9 cellular contexts compared by ENCODE assay signal in the genomic region with DNA sequence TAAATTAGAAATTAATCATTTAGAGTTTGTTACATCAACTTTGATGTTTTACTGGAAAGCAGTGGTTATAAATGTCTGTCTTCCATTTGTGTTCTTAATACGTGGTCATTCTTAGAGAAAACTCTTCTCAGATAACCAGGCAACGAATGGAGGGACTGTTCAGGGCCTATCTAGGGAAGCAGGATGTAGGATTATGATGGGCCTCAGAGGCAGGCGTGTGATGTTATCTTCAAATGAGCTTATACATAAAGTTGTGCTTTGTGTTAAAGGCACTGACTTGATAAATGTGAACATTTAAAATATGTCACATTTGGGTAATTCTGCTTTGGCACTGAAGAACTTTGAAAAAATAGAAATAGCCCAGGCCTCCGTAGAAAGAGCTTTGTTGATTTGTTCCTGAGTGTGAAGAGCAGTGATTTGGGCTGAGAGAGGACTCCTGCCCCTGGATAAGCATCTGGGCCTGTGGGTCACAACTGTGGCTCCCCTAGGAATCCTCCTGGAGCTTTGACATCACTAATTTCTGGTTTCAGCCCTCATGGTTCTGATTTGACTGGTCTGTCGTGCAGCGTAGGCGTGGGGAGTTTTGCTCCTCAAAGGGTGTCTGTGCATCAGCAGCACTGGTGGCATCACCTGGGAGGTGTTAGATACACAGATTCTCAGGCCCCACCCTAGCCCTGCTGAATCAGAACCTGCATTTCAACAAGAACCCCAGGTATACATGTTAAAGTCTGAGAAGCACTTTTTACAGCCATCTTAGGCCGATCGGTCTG. TPM values are rescaled to one million over a fixed set of nuclear protein-coding genes. Genes with fewer than 3 reads are reported as not detected.
DNase-seq lines count a peak whose midpoint lies in the region; ATAC-seq and TF ChIP-seq lines count a peak whose summit lies in the region.
"Had no signal": no experiment of that assay in that cellular context is flagged by ENCODE, and none has a peak within 500 bp of the region (broad histone marks: within the 10 kb centered on the region; RNA-seq: fewer than 3 reads in every experiment).

No MANE protein-coding gene starts in this region.

- H3K4me1 Mint-ChIP-seq in activated T-cell treated with anti-CD3 and anti-CD28 coated beads, Interleukin-2, amount 50 U/mL, for 4 hours (ENCODE audit: low read depth), result peaks cover 29% of the 10 kb centered on the region
- peaks cover 13 to 31% of the 10 kb centered on the region in 2 donors for H3K4me1 Mint-ChIP-seq in stimulated activated naive B cell treated with anti-CD40 and anti-IgM and Interleukin-4, amounts not matched to agents 10 μg/mL and 1 μg/mL and 100 μg/mL, for 72 hours

- H3K36me3 Mint-ChIP-seq in activated T-cell treated with anti-CD3 and anti-CD28 coated beads, Interleukin-2, amount 50 U/mL, for 4 hours (ENCODE audit: insufficient read depth), result no peaks in the 10 kb centered on the region
- H3K36me3 Mint-ChIP-seq in stimulated activated naive B cell treated with anti-CD40 and anti-IgM and Interleukin-4, amounts not matched to agents 10 μg/mL and 1 μg/mL and 100 μg/mL, for 72 hours, result peaks cover 3 to 10% of the 10 kb centered on the region in 2 donors

- DNase-seq in activated effector memory CD4-positive, alpha-beta T cell treated with anti-CD3 and anti-CD28 coated beads, Interleukin-2, amount 50 U/mL, for 16 hours, result peak; percentile 85
- no peak for DNase-seq in activated effector memory CD4-positive, alpha-beta T cell treated with Interleukin-2 at 50 U/mL for 16 hours
- DNase-seq in activated T-cell treated with anti-CD3 and anti-CD28 coated beads, Interleukin-2, amount 50 U/mL, for 4 hours, result peak; percentile 24
- peak; percentile 62 for DNase-seq in stimulated activated naive B cell treated with anti-CD40 and anti-IgM and Interleukin-4, amounts not matched to agents 10 μg/mL and 1 μg/mL and 100 μg/mL, for 72 hours
- DNase-seq in body of pancreas (no peak), prostate gland (ENCODE audit: low spot score) (no peak), WERI-Rb-1 (no peak)
- DNase-seq: Peyer's patch had no signal

- H3K27me3 Mint-ChIP-seq in activated T-cell treated with anti-CD3 and anti-CD28 coated beads, Interleukin-2, amount 50 U/mL, for 4 hours (ENCODE audit: low read depth), result no peaks in the 10 kb centered on the region
- no peaks in the 10 kb centered on the region for H3K27me3 Mint-ChIP-seq in stimulated activated naive B cell treated with anti-CD40 and anti-IgM and Interleukin-4, amounts not matched to agents 10 μg/mL and 1 μg/mL and 100 μg/mL, for 72 hours

- H3K9me3 Mint-ChIP-seq in activated T-cell treated with anti-CD3 and anti-CD28 coated beads, Interleukin-2, amount 50 U/mL, for 4 hours, result no peaks in the 10 kb centered on the region
- H3K9me3 Mint-ChIP-seq in stimulated activated naive B cell treated with anti-CD40 and anti-IgM and Interleukin-4, amounts not matched to agents 10 μg/mL and 1 μg/mL and 100 μg/mL, for 72 hours, result peaks cover 0 to 2% of the 10 kb centered on the region in 2 donors

- TF ChIP-seq CTCF in body of pancreas (IDR thresholded peaks at IDR 0.05), result no peak
- TF ChIP-seq CTCF in prostate gland (IDR thresholded peaks at IDR 0.05), result no peak
- TF ChIP-seq CTCF in WERI-Rb-1 (IDR thresholded peaks at IDR 0.05; ENCODE audit: low read depth, low read length), result no peak

- TF ChIP-seq POLR2A in body of pancreas (IDR thresholded peaks at IDR 0.05) (no peak), prostate gland (IDR thresholded peaks at IDR 0.05) (no peak)

- H3K4me3 ChIP-seq in body of pancreas (no peak overlapping the region), prostate gland (no peak overlapping the region), WERI-Rb-1 (ENCODE audit: low read depth, low read length) (no peak overlapping the region)
- H3K4me3 ChIP-seq: Peyer's patch had no signal

- peak overlapping the region; percentile 56 for H3K27ac Mint-ChIP-seq in stimulated activated naive B cell treated with anti-CD40 and anti-IgM and Interleukin-4, amounts not matched to agents 10 μg/mL and 1 μg/mL and 100 μg/mL, for 72 hours

- no peak overlapping the region for H3K4me3 Mint-ChIP-seq in activated T-cell treated with anti-CD3 and anti-CD28 coated beads, Interleukin-2, amount 50 U/mL, for 4 hours
- H3K4me3 Mint-ChIP-seq in stimulated activated naive B cell treated with anti-CD40 and anti-IgM and Interleukin-4, amounts not matched to agents 10 μg/mL and 1 μg/mL and 100 μg/mL, for 72 hours, result no peak overlapping the region

- H3K27ac ChIP-seq in body of pancreas, result no peak overlapping the region
- H3K27ac ChIP-seq in prostate gland, result no peak overlapping the region
- H3K27ac ChIP-seq in WERI-Rb-1, result no peak overlapping the region
- H3K27ac ChIP-seq: Peyer's patch had no signal

- no peaks in the 10 kb centered on the region for H3K4me1 ChIP-seq in body of pancreas
- H3K4me1 ChIP-seq in prostate gland (replicated peaks), result no peaks in the 10 kb centered on the region

- H3K27me3 ChIP-seq in body of pancreas, result no peaks in the 10 kb centered on the region
- H3K27me3 ChIP-seq in prostate gland (replicated peaks; ENCODE audit: insufficient read depth), result no peaks in the 10 kb centered on the region
- H3K27me3 ChIP-seq in WERI-Rb-1 (ENCODE audit: insufficient read depth, low read depth, severe bottlenecking), result no peaks in the 10 kb centered on the region
- H3K27me3 ChIP-seq: Peyer's patch had no signal

- 88 to 94% methylated on average over 9 of the region's 9 CpGs for WGBS in body of pancreas, 2 donors
- 93% methylated on average over 9 of the region's 9 CpGs for WGBS in prostate gland

- H3K36me3 ChIP-seq in body of pancreas (replicated peaks in 1 of 2; ENCODE audit: insufficient read depth in 1 of 2, low read depth in 2 of 2), result no peaks in the 10 kb centered on the region
- H3K36me3 ChIP-seq in prostate gland, result no peaks in the 10 kb centered on the region
- no peaks in the 10 kb centered on the region; the same call in 1 of the 2 replicates for H3K36me3 ChIP-seq in WERI-Rb-1
- H3K36me3 ChIP-seq: Peyer's patch had no signal

- intact Hi-C loops in body of pancreas (cut with DNase I), result no loop called here
- intact Hi-C loops in prostate gland (cut with DNase I), result no loop called here

- no peaks in the 10 kb centered on the region for H3K9me3 ChIP-seq in body of pancreas
- no peaks in the 10 kb centered on the region for H3K9me3 ChIP-seq in prostate gland
- H3K9me3 ChIP-seq in WERI-Rb-1 (ENCODE audit: severe bottlenecking), result no peaks in the 10 kb centered on the region
- H3K9me3 ChIP-seq: Peyer's patch had no signal

- ATAC-seq in HG03045 (IDR thresholded peaks at IDR 0.05; ENCODE audit: unreplicated experiment) (peak; percentile 89), body of pancreas (no peak)
- ATAC-seq in activated T-cell treated with anti-CD3 and anti-CD28 coated beads, Interleukin-2, amount 50 U/mL, for 4 hours, result peak; percentile 87 to 93
- peak; percentile 89 to 96 for ATAC-seq in stimulated activated naive B cell treated with anti-CD40 and anti-IgM and Interleukin-4, amounts not matched to agents 10 μg/mL and 1 μg/mL and 100 μg/mL, for 72 hours (replicated peaks)

RNA-seq across cellular contexts. Expression of a gene that starts 55.4 kb away (rescaled TPM):
- 1 to 10 TPM; 5.4 to 8.1 (median 7.6) TPM for total RNA-seq in activated T-cell treated with anti-CD3 and anti-CD28 coated beads, Interleukin-2, amount 50 U/mL, for 4 hours
- total RNA-seq in body of pancreas (10 to 100 TPM; 11.2 to 15.3 TPM), prostate gland (10 to 100 TPM; 18.1 to 38.5 TPM)

Comparison
In these comparisons a context has a peak if more than half of its experiments do, and no peak if none do; other contexts are left out.
1. DNase-seq: peak in activated effector memory CD4-positive, alpha-beta T cell treated with anti-CD3 and anti-CD28 coated beads, Interleukin-2, amount 50 U/mL, for 16 hours (single experiment), activated T-cell treated with anti-CD3 and anti-CD28 coated beads, Interleukin-2, amount 50 U/mL, for 4 hours (single experiment) and stimulated activated naive B cell treated with anti-CD40 and anti-IgM and Interleukin-4, amounts not matched to agents 10 μg/mL and 1 μg/mL and 100 μg/mL, for 72 hours (single experiment); none in activated effector memory CD4-positive, alpha-beta T cell treated with Interleukin-2 at 50 U/mL for 16 hours (single experiment), body of pancreas (0 of 4), prostate gland (single experiment) and WERI-Rb-1 (single experiment).